8 cellular contexts compared by ENCODE assay signal in the genomic region with DNA sequence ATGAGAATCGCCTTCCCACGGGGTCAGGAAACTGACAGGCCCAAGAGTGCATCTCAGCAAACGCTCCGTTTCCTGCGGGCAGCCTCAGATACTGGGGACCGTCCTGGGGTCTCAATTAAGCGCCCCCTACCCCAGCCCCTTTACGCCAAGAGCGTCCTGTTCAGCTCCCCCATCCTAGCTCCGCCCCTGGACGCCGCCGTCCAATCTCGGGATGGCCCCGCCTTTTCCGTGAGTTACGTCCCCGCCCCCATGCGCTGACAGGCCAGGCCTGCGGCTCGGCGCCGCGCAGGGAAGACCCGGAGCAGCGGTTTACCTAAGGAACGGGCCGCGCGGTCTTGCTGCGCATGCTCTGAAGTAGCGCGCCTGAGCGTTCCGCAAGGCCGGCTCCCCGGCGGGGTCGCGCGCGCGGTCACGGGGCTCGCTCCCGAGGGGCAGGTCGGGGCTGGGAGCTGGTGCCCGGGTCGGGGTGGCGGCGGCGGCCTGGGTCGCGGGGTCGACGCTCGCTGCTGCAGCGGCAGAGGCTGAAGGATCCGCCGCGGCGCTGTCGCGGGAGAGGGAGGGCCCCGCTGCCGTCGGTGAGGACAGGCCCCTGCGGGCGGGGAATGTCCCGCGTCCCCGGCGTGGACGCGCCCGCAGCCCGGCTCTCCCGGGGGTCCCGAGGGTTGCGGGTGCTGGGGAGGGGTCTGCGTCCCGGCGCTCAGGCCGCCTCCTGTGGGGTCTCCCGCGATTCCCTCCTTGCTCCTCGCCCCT. TPM values are rescaled to one million over a fixed set of nuclear protein-coding genes. Genes with fewer than 3 reads are reported as not detected.
DNase-seq lines count a peak whose midpoint lies in the region; ATAC-seq, FAIRE-seq and TF ChIP-seq lines count a peak whose summit lies in the region.

A gene with protein sequence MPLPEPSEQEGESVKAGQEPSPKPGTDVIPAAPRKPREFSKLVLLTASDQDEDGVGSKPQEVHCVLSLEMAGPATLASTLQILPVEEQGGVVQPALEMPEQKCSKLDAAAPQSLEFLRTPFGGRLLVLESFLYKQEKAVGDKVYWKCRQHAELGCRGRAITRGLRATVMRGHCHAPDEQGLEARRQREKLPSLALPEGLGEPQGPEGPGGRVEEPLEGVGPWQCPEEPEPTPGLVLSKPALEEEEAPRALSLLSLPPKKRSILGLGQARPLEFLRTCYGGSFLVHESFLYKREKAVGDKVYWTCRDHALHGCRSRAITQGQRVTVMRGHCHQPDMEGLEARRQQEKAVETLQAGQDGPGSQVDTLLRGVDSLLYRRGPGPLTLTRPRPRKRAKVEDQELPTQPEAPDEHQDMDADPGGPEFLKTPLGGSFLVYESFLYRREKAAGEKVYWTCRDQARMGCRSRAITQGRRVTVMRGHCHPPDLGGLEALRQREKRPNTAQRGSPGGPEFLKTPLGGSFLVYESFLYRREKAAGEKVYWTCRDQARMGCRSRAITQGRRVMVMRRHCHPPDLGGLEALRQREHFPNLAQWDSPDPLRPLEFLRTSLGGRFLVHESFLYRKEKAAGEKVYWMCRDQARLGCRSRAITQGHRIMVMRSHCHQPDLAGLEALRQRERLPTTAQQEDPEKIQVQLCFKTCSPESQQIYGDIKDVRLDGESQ (plus strand): TSS at position 352 of the 750 bp plus-strand sequence. CDS start 17,755 bp downstream, outside the sequence.

- H3K4me3 Mint-ChIP-seq in activated T-helper 17 cell treated with anti-CD3 and anti-CD28 coated beads, Interleukin-2, amount 50 U/mL, for 72 hours: peak within 1 kb of the TSS; percentile 87
- H3K4me3 Mint-ChIP-seq in naive thymus-derived CD4-positive, alpha-beta T cell: peak within 1 kb of the TSS; percentile 80 to 97 (median 92)
- H3K4me3 Mint-ChIP-seq in stimulated activated memory B cell treated with anti-CD40 and anti-IgM and Interleukin-4, amounts not matched to agents 10 μg/mL and 1 μg/mL and 100 μg/mL, for 72 hours: peak within 1 kb of the TSS; percentile 90

- TF ChIP-seq CTCF in RWPE1 (conservative IDR thresholded peaks at IDR 0.05; ENCODE audit: low read depth): no peak

- CTCF ChIA-PET in RWPE1 (lab: Yijun Ruan, JAX): interaction anchor here (1.0 to 1.2 kb wide), 2 partner anchors 9 to 16 kb away, joined by 4 to 10 read pairs; no protein-coding TSS in a partner anchor
- CTCF ChIA-PET in naive thymus-derived CD4-positive, alpha-beta T cell (lab: Charles Lee): interaction anchor here (0.6 to 2.0 kb wide), 6 partner anchors 8 to 90 kb away, joined by 3 to 6 read pairs (median 4); partner anchors contain the start of gene FLYWCH2

- peaks cover 14% of the 10 kb centered on the region for H3K4me1 Mint-ChIP-seq in activated T-helper 17 cell treated with anti-CD3 and anti-CD28 coated beads, Interleukin-2, amount 50 U/mL, for 72 hours
- peaks cover 11 to 39% (median 30%) of the 10 kb centered on the region in 7 donors for H3K4me1 Mint-ChIP-seq in naive thymus-derived CD4-positive, alpha-beta T cell
- H3K4me1 Mint-ChIP-seq in stimulated activated memory B cell treated with anti-CD40 and anti-IgM and Interleukin-4, amounts not matched to agents 10 μg/mL and 1 μg/mL and 100 μg/mL, for 72 hours: peaks cover 27% of the 10 kb centered on the region

- intact Hi-C loops in naive thymus-derived CD4-positive, alpha-beta T cell (cut with micrococcal nuclease): loop anchor here in 1 of 2 donors (1.0 to 5.0 kb wide), 6 partner anchors 7 to 239 kb away; partner anchors contain the start of genes ELOB, HCFC1R1, PKMYT1 and THOC6

- peaks cover 7 to 8% of the 10 kb centered on the region in 2 donors for H3K4me1 ChIP-seq in naive thymus-derived CD4-positive, alpha-beta T cell (ENCODE audit: control insufficient read depth in 2 of 2, insufficient read depth in 2 of 2, low read length in 2 of 2)

- H3K27me3 ChIP-seq in naive thymus-derived CD4-positive, alpha-beta T cell (ENCODE audit: control insufficient read depth in 2 of 2, insufficient read depth in 2 of 2, low read length in 2 of 2): no peaks in the 10 kb centered on the region

- H3K27me3 Mint-ChIP-seq in activated T-helper 17 cell treated with anti-CD3 and anti-CD28 coated beads, Interleukin-2, amount 50 U/mL, for 72 hours: no peaks in the 10 kb centered on the region
- H3K27me3 Mint-ChIP-seq in naive thymus-derived CD4-positive, alpha-beta T cell: peaks cover 0 to 10% (median 0%) of the 10 kb centered on the region in 5 donors
- no peaks in the 10 kb centered on the region for H3K27me3 Mint-ChIP-seq in stimulated activated memory B cell treated with anti-CD40 and anti-IgM and Interleukin-4, amounts not matched to agents 10 μg/mL and 1 μg/mL and 100 μg/mL, for 72 hours

- H3K9me3 Mint-ChIP-seq in activated T-helper 17 cell treated with anti-CD3 and anti-CD28 coated beads, Interleukin-2, amount 50 U/mL, for 72 hours: no peaks in the 10 kb centered on the region
- H3K9me3 Mint-ChIP-seq in naive thymus-derived CD4-positive, alpha-beta T cell: no peaks in the 10 kb centered on the region
- no peaks in the 10 kb centered on the region for H3K9me3 Mint-ChIP-seq in stimulated activated memory B cell treated with anti-CD40 and anti-IgM and Interleukin-4, amounts not matched to agents 10 μg/mL and 1 μg/mL and 100 μg/mL, for 72 hours

- DNase-seq in EL (peak; percentile 96), H54 (ENCODE audit: insufficient read length, low spot score) (peak; percentile 90), LoVo (ENCODE audit: low spot score) (peak; percentile 98), RWPE1 (ENCODE audit: low spot score) (peak; percentile 89), fibroblast of gingiva (ENCODE audit: low read depth) (peak; percentile 98)
- peak; percentile 94 to 99 (median 97) for DNase-seq in naive thymus-derived CD4-positive, alpha-beta T cell

- ATAC-seq in activated T-helper 17 cell treated with anti-CD3 and anti-CD28 coated beads, Interleukin-2, amount 50 U/mL, for 72 hours (replicated peaks): peak; percentile 96
- ATAC-seq in naive thymus-derived CD4-positive, alpha-beta T cell: peak; percentile 99
- peak; percentile 99 for ATAC-seq in stimulated activated memory B cell treated with anti-CD40 and anti-IgM and Interleukin-4, amounts not matched to agents 10 μg/mL and 1 μg/mL and 100 μg/mL, for 72 hours

- POLR2A ChIA-PET in RWPE1 (lab: Yijun Ruan, JAX; ENCODE audit: low non-redundant PET): no interaction called here
- POLR2A ChIA-PET in naive thymus-derived CD4-positive, alpha-beta T cell (lab: Charles Lee): interaction anchor here (0.6 to 4.2 kb wide), 8 partner anchors 8 to 598 kb away, joined by 3 to 37 read pairs (median 4); partner anchors contain the start of genes FLYWCH2 and PKMYT1

- peaks cover 37% of the 10 kb centered on the region for H3K36me3 Mint-ChIP-seq in activated T-helper 17 cell treated with anti-CD3 and anti-CD28 coated beads, Interleukin-2, amount 50 U/mL, for 72 hours (ENCODE audit: low read depth)
- H3K36me3 Mint-ChIP-seq in naive thymus-derived CD4-positive, alpha-beta T cell: peaks cover 0 to 8% (median 0%) of the 10 kb centered on the region in 5 donors
- peaks cover 5% of the 10 kb centered on the region for H3K36me3 Mint-ChIP-seq in stimulated activated memory B cell treated with anti-CD40 and anti-IgM and Interleukin-4, amounts not matched to agents 10 μg/mL and 1 μg/mL and 100 μg/mL, for 72 hours

- peak within 1 kb of the TSS; percentile 95 for H3K27ac ChIP-seq in RWPE1
- H3K27ac ChIP-seq in naive thymus-derived CD4-positive, alpha-beta T cell (ENCODE audit: low read depth, low read length): peak within 1 kb of the TSS; percentile 78

- H3K9me3 ChIP-seq in naive thymus-derived CD4-positive, alpha-beta T cell (ENCODE audit: control insufficient read depth in 2 of 3, low read length in 3 of 3): no peaks in the 10 kb centered on the region

- H3K27ac Mint-ChIP-seq in activated T-helper 17 cell treated with anti-CD3 and anti-CD28 coated beads, Interleukin-2, amount 50 U/mL, for 72 hours: peak within 1 kb of the TSS; percentile 85
- peak within 1 kb of the TSS; percentile 80 to 96 (median 87) for H3K27ac Mint-ChIP-seq in naive thymus-derived CD4-positive, alpha-beta T cell
- peak within 1 kb of the TSS; percentile 72 for H3K27ac Mint-ChIP-seq in stimulated activated memory B cell treated with anti-CD40 and anti-IgM and Interleukin-4, amounts not matched to agents 10 μg/mL and 1 μg/mL and 100 μg/mL, for 72 hours

- peak within 1 kb of the TSS; percentile 85 for H3K4me3 ChIP-seq in naive thymus-derived CD4-positive, alpha-beta T cell (ENCODE audit: low read length)

- H3K36me3 ChIP-seq in naive thymus-derived CD4-positive, alpha-beta T cell (ENCODE audit: control insufficient read depth in 2 of 3, insufficient read depth in 3 of 3, low read length in 3 of 3): peaks cover 0 to 16% (median 0%) of the 10 kb centered on the region in 3 experiments

- peak; percentile 53 for TF ChIP-seq POLR2A in H54 (IDR thresholded peaks at IDR 0.05; ENCODE audit: low read depth, low read length)

- peak; percentile 69 for FAIRE-seq in H54 (lab: Jason Lieb, UNC)

RNA-seq across cellular contexts. Expression of the gene that starts here (rescaled TPM):
- 10 to 100 TPM; 52.4 to 61.1 TPM for total RNA-seq in activated T-helper 17 cell treated with anti-CD3 and anti-CD28 coated beads, Interleukin-2, amount 50 U/mL, for 72 hours
- total RNA-seq in naive thymus-derived CD4-positive, alpha-beta T cell: 100 to 1,000 TPM in 2 of 5 experiments, 10 to 100 TPM in 3; 48.6 to 149 (median 87.0) TPM
- 10 to 100 TPM; 12.4 to 30.0 TPM for polyA plus RNA-seq in naive thymus-derived CD4-positive, alpha-beta T cell

Comparison
In these comparisons a context has a peak if more than half of its experiments do, and no peak if none do; other contexts are left out.
1. Peak in every context shown above with its lines: DNase-seq, ATAC-seq, H3K4me3 ChIP-seq and H3K27ac ChIP-seq.